Comparison of ENCODE assay signal across 9 cellular contexts in the genomic region with DNA sequence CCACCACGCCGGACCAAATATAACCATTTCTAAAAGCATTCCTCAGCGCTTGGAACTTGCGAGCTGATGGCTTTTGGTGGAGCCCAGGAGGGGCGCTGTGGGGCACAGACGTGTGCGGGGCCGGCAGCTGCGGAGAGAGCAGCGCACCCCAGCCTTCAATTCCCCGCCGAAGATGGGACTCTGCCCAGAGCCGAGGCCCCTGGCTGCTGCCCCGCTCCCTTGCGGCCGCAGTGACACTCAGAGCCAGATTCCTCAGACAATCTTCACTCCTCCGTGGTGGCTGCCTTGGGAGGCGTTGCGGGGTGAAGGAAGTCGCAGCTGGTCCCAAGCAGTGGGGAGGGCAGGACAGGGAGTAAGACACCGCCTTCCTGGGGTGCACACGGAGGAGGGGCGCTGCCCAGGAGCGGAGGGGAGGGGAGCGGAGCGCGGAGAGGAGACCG.
DNase-seq lines count a peak whose midpoint lies in the region; ATAC-seq and TF ChIP-seq lines count a peak whose summit lies in the region.
"Had no signal": no experiment of that assay in that cellular context is flagged by ENCODE, and none has a peak within 500 bp of the region (broad histone marks: within the 10 kb centered on the region; RNA-seq: fewer than 3 reads in every experiment).

No MANE protein-coding gene starts in this region.

- H3K79me2 ChIP-seq in H9 (ENCODE audit: insufficient read depth, low read length): no peaks in the 10 kb centered on the region

- no peak overlapping the region for H2BK20ac ChIP-seq in H9 (ENCODE audit: low read depth, low read length, poor library complexity, severe bottlenecking)

- no peaks in the 10 kb centered on the region for H4K20me1 ChIP-seq in H9 (ENCODE audit: control insufficient read depth, insufficient read depth, insufficient read length)

- no peak overlapping the region for H3K23ac ChIP-seq in H9 (ENCODE audit: insufficient read length, low read depth, low read length)

- H3K27ac Mint-ChIP-seq in H9: 0 out of 7 replicates have a peak overlapping the region, but pooled peaks of 1 of the 3 experiments have one; percentile 49

- H3K4ac ChIP-seq in H9 (ENCODE audit: low read depth, low read length): no peak overlapping the region

- H2BK120ac ChIP-seq in H9 (ENCODE audit: low read depth, low read length, poor library complexity, severe bottlenecking): no peak overlapping the region

- TF ChIP-seq CTCF in H9 (conservative IDR thresholded peaks at IDR 0.05): peak; percentile 84
- TF ChIP-seq CTCF in WI38 (IDR thresholded peaks at IDR 0.05; ENCODE audit: low read depth, low read length): peak; percentile 61
- TF ChIP-seq CTCF in colonic mucosa (IDR thresholded peaks at IDR 0.05): peak; percentile 54

- H3K14ac ChIP-seq in H9 (ENCODE audit: insufficient read depth, low read length): no peak overlapping the region

- H3K9me3 Mint-ChIP-seq in H9: peaks cover 2 to 4% of the 10 kb centered on the region in 2 experiments; a peak in 4 of 5 replicates

- no peak overlapping the region for H3K56ac ChIP-seq in H9 (ENCODE audit: insufficient read length, low read depth, low read length)

- no peak overlapping the region for H3K18ac ChIP-seq in H9 (ENCODE audit: insufficient read length, low read depth, low read length)

- H3K9ac ChIP-seq in H9 (ENCODE audit: extremely low read depth, insufficient read length, low read length): no peak overlapping the region
- peak overlapping the region; percentile 40 to 48 for H3K9ac ChIP-seq in colonic mucosa (ENCODE audit: low read depth in 2 of 2, low read length in 2 of 2)

- H2AK5ac ChIP-seq in H9 (ENCODE audit: insufficient read length, low read length): no peak overlapping the region

- no peak overlapping the region for H3T11ph ChIP-seq in H9 (ENCODE audit: low read length)

- H3K27me3 Mint-ChIP-seq in H9 (ENCODE audit: low read depth): peaks cover 68% of the 10 kb centered on the region

- H3K27me3 ChIP-seq in H9 (ENCODE audit: insufficient read depth, low read length) (peaks cover 10% of the 10 kb centered on the region; the same call in 1 of the 2 replicates), colonic mucosa (peaks cover 12% of the 10 kb centered on the region)

- H3K4me2 ChIP-seq in H9 (ENCODE audit: insufficient read depth, insufficient read length, low read length): peak overlapping the region; percentile 63

- intact Hi-C loops in colonic mucosa (cut with DNase I): loop anchor here (5.0 kb wide), 1 partner anchor 37 kb away; no protein-coding TSS in a partner anchor

- H3K23me2 ChIP-seq in H9 (ENCODE audit: insufficient read length, low read depth, low read length, poor library complexity, severe bottlenecking): peaks cover 12% of the 10 kb centered on the region

- no peak overlapping the region for H4K8ac ChIP-seq in H9 (replicated peaks; ENCODE audit: insufficient read length, low read depth, low read length)

- peaks cover 17 to 26% of the 10 kb centered on the region in 2 experiments for H3K4me1 Mint-ChIP-seq in H9

- H3K9me3 ChIP-seq in H9 (ENCODE audit: control insufficient read depth, low read depth, low read length): no peaks in the 10 kb centered on the region
- no peaks in the 10 kb centered on the region for H3K9me3 ChIP-seq in colonic mucosa
- H3K9me3 ChIP-seq: neutrophil had no signal

- no peaks in the 10 kb centered on the region for H3K36me3 ChIP-seq in colonic mucosa
- H3K36me3 ChIP-seq: neutrophil had no signal

- ATAC-seq in HG03135 (IDR thresholded peaks at IDR 0.05; ENCODE audit: unreplicated experiment): no peak

- peaks cover 0 to 2% (median 0%) of the 10 kb centered on the region in 3 experiments; a peak in 2 of 7 replicates for H3K36me3 Mint-ChIP-seq in H9 (ENCODE audit: insufficient read depth in 1 of 3, low read depth in 3 of 3)

- no peak overlapping the region for H2AFZ ChIP-seq in H9 (ENCODE audit: low read length)

- peak; percentile 79 for DNase-seq in AG08396 (ENCODE audit: low spot score)
- peak; percentile 82 for DNase-seq in H9
- peak; percentile 67 for DNase-seq in colonic mucosa
- peak; percentile 81 for DNase-seq in islet precursor cell
- DNase-seq in DMS79 (lab: John Stamatoyannopoulos, UW): no peak

- H2BK15ac ChIP-seq in H9 (ENCODE audit: low read depth, low read length): no peak overlapping the region

- H3K27ac ChIP-seq in H9 (ENCODE audit: insufficient read length, low read depth, low read length) (no peak overlapping the region), colonic mucosa (no peak overlapping the region), skin epidermis (peak overlapping the region in 11 of 21 experiments; percentile 12 to 88 (median 72))
- H3K27ac ChIP-seq: neutrophil had no signal

- peak overlapping the region; percentile 78 to 93 for H3K4me3 Mint-ChIP-seq in H9

- no peak overlapping the region for H2BK12ac ChIP-seq in H9 (ENCODE audit: insufficient read length, low read depth, low read length)

- no CpG with 5 or more reads among the region's 28 CpGs for WGBS in H9 (ENCODE audit: extremely low coverage, insufficient read length, low lambda C conversion rate)

- peak overlapping the region; percentile 42 for H3K4me3 ChIP-seq in WI38 (ENCODE audit: low read depth, low read length)
- H3K4me3 ChIP-seq in colonic mucosa: peak overlapping the region; percentile 52
- H3K4me3 ChIP-seq in skin epidermis: peak overlapping the region; percentile 35 to 54 (median 37)

- no peak overlapping the region for H4K5ac ChIP-seq in H9 (ENCODE audit: insufficient read length, low read depth, low read length)

- no peak overlapping the region for H2BK5ac ChIP-seq in H9 (ENCODE audit: insufficient read length, low read length)

- no peak overlapping the region for H4K91ac ChIP-seq in H9 (ENCODE audit: insufficient read length, low read depth, low read length)

- H3K79me1 ChIP-seq in H9 (ENCODE audit: insufficient read depth, low read depth, low read length, poor library complexity, severe bottlenecking): no peaks in the 10 kb centered on the region

- H3K4me1 ChIP-seq in H9 (ENCODE audit: insufficient read depth, low read length) (no peaks in the 10 kb centered on the region; the same call in 1 of the 2 replicates), colonic mucosa (no peaks in the 10 kb centered on the region)

Comparison
In these comparisons a context has a peak if more than half of its experiments do, and no peak if none do; other contexts are left out.
1. H3K27ac ChIP-seq: peak in skin epidermis (11 of 21); none in H9 (single experiment) and colonic mucosa (single experiment).
2. Peak in every context shown above with its lines, with median percentiles within 50 percentile points of each other: CTCF ChIP-seq and H3K4me3 ChIP-seq.